ENCODE assay signal across 28 cellular contexts in the genomic region with DNA sequence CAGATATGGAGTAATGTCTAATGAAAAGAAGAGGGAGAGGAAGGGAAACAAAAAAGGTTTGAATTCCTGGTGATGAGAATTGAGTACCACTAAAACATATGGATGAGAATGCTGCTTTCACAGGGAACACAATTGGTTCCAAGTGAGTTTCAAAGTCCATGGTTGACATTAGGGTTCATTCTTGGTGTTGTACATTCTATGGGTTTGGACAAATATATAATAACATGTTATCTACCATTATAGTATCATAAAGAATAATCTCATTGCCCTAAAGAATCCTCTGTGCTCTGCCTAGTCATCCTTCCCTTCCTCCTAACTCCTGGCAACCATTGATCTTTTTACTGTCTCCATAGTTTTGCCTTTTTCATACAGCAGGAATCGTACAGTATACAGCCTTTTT.
"Had no signal": no experiment of that assay in that cellular context is flagged by ENCODE, and none has a peak within 500 bp of the region (broad histone marks: within the 10 kb centered on the region; RNA-seq: fewer than 3 reads in every experiment).

No MANE protein-coding gene starts in this region.

- DNase-seq: activated CD4-positive, alpha-beta T cell treated with anti-CD3 and anti-CD28 coated beads for 1 hour; activated CD4-positive, alpha-beta T cell treated with anti-CD3 and anti-CD28 coated beads, Interleukin-2, amount 10 ng/mL, durations not matched to agents 24 days and 14 days; activated CD4-positive, alpha-beta T cell treated with anti-CD3 and anti-CD28 coated beads, Interleukin-2, amount 50 U/mL, for 48 hours; activated CD8-positive, alpha-beta memory T cell treated with anti-CD3 and anti-CD28 coated beads, Interleukin-2, amount 10 ng/mL, durations not matched to agents 7 days and 5 days; activated effector memory CD4-positive, alpha-beta T cell treated with Interleukin-2 at 50 U/mL for 16 hours; activated naive CD4-positive, alpha-beta T cell; activated T-cell treated with anti-CD3 and anti-CD28 coated beads, Interleukin-2, amount 50 U/mL, for 24 hours; amygdala; NCI-H1105; NCI-H1436; NCI-H1694 treated with DMSO at 0.1 percent for 48 hours; NCI-H2029 treated with DMSO at 0.1 percent for 48 hours; NCI-H345; NCI-H510A; NCI-H526 treated with DMSO at 0.1 percent for 48 hours; NCI-H82; Right ventricle myocardium superior; SJCRH30; SK-N-SH had no signal

- H3K27me3 ChIP-seq: cardiac muscle cell, Peyer's patch, SJCRH30 had no signal

- H3K27ac ChIP-seq: cardiac muscle cell, KMS-11, RWPE1, SJCRH30 had no signal

- H3K27me3 Mint-ChIP-seq: activated CD4-positive, alpha-beta T cell treated with anti-CD3 and anti-CD28 coated beads, Interleukin-2, amount 10 ng/mL, durations not matched to agents 24 days and 14 days; activated CD8-positive, alpha-beta memory T cell treated with anti-CD3 and anti-CD28 coated beads, Interleukin-2, amount 10 ng/mL, durations not matched to agents 7 days and 5 days; activated naive CD4-positive, alpha-beta T cell treated with anti-CD3 and anti-CD28 coated beads, Interleukin-2, amount 50 U/mL, for 24 hours; activated T-cell treated with anti-CD3 and anti-CD28 coated beads, Interleukin-2, amount 50 U/mL, for 24 hours; brain; IgD-negative memory B cell had no signal

- H3K9ac ChIP-seq: KMS-11, SK-N-SH had no signal

- H3K4me3 Mint-ChIP-seq: activated CD4-positive, alpha-beta T cell treated with anti-CD3 and anti-CD28 coated beads, Interleukin-2, amount 10 ng/mL, durations not matched to agents 24 days and 14 days; activated CD8-positive, alpha-beta memory T cell treated with anti-CD3 and anti-CD28 coated beads, Interleukin-2, amount 10 ng/mL, durations not matched to agents 7 days and 5 days; activated naive CD4-positive, alpha-beta T cell treated with anti-CD3 and anti-CD28 coated beads, Interleukin-2, amount 50 U/mL, for 24 hours; activated T-cell treated with anti-CD3 and anti-CD28 coated beads, Interleukin-2, amount 50 U/mL, for 24 hours; activated T-helper 1 cell treated with anti-CD3 and anti-CD28 coated beads, Interleukin-12 subunit alpha, Interleukin-12 subunit beta, Interleukin-2, Interleukin-4 antibody, amounts not matched to agents 30 ng/mL and 10 ng/mL and 1 ng/mL, durations not matched to agents 14 hours and 24 hours and 36 hours; brain; IgD-negative memory B cell; WTC11 had no signal

- H3K4me1 Mint-ChIP-seq: activated CD8-positive, alpha-beta memory T cell treated with anti-CD3 and anti-CD28 coated beads, Interleukin-2, amount 10 ng/mL, durations not matched to agents 7 days and 5 days; brain; WTC11 had no signal

- H3K27ac Mint-ChIP-seq: activated CD4-positive, alpha-beta T cell treated with anti-CD3 and anti-CD28 coated beads, Interleukin-2, amount 10 ng/mL, durations not matched to agents 24 days and 14 days; activated CD8-positive, alpha-beta memory T cell treated with anti-CD3 and anti-CD28 coated beads, Interleukin-2, amount 10 ng/mL, durations not matched to agents 7 days and 5 days; activated naive CD4-positive, alpha-beta T cell treated with anti-CD3 and anti-CD28 coated beads, Interleukin-2, amount 50 U/mL, for 24 hours; activated T-cell treated with anti-CD3 and anti-CD28 coated beads, Interleukin-2, amount 50 U/mL, for 24 hours; activated T-helper 1 cell treated with anti-CD3 and anti-CD28 coated beads, Interleukin-12 subunit alpha, Interleukin-12 subunit beta, Interleukin-2, Interleukin-4 antibody, amounts not matched to agents 30 ng/mL and 10 ng/mL and 1 ng/mL, durations not matched to agents 14 hours and 24 hours and 36 hours; brain; IgD-negative memory B cell; WTC11 had no signal

- H3K9me3 ChIP-seq: Peyer's patch, SJCRH30, SK-N-SH had no signal

- H3K4me3 ChIP-seq: cardiac muscle cell, Peyer's patch, SJCRH30 had no signal

- ATAC-seq: activated CD8-positive, alpha-beta memory T cell treated with anti-CD3 and anti-CD28 coated beads, Interleukin-2, amount 10 ng/mL, durations not matched to agents 7 days and 5 days; WTC11 had no signal

- H3K4me1 ChIP-seq: SJCRH30 had no signal

- H3K9me3 Mint-ChIP-seq: activated CD4-positive, alpha-beta T cell treated with anti-CD3 and anti-CD28 coated beads, Interleukin-2, amount 10 ng/mL, durations not matched to agents 24 days and 14 days; activated naive CD4-positive, alpha-beta T cell treated with anti-CD3 and anti-CD28 coated beads, Interleukin-2, amount 50 U/mL, for 24 hours; activated T-cell treated with anti-CD3 and anti-CD28 coated beads, Interleukin-2, amount 50 U/mL, for 24 hours; activated T-helper 1 cell treated with anti-CD3 and anti-CD28 coated beads, Interleukin-12 subunit alpha, Interleukin-12 subunit beta, Interleukin-2, Interleukin-4 antibody, amounts not matched to agents 30 ng/mL and 10 ng/mL and 1 ng/mL, durations not matched to agents 14 hours and 24 hours and 36 hours; brain; IgD-negative memory B cell; WTC11 had no signal
